Comparison of ENCODE assay signal across 9 cellular contexts in the genomic region with DNA sequence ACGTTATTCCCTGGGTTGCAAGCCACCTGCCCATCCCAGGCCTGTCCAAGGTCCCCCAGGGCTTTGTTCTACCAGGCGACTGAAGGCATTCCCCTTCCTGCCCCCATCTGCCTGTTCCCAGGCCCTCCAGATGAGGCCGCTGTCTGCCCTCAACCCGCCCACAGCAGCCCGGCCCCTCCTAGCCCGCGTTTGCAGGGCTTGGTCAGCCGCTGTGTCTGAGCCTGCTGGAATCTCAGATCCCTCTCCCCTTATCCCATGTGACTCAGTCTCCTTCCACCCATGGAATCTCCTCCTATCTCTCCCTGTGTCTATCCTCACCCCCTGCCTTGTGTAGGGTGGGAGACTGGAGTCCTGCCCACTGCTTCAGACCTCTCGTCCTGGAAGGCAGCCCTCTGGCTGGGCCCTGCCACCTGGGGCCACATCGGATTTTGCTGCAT.
A peak's percentile ranks its signal among the peaks of the same experiment; 100 is the strongest.
DNase-seq lines count a peak whose midpoint lies in the region; TF ChIP-seq lines count a peak whose summit lies in the region.
"Had no signal": no experiment of that assay in that cellular context is flagged by ENCODE, and none has a peak within 500 bp of the region (broad histone marks: within the 10 kb centered on the region; RNA-seq: fewer than 3 reads in every experiment).

No MANE protein-coding gene starts in this region.

- peak; percentile 82 for TF ChIP-seq CTCF in GM13976 (IDR thresholded peaks at IDR 0.05; ENCODE audit: borderline replicate concordance, control extremely low read depth, extremely low read depth, insufficient read depth, missing control alignments)
- TF ChIP-seq CTCF in fibroblast of mammary gland (conservative IDR thresholded peaks at IDR 0.05; ENCODE audit: control insufficient read depth, insufficient read depth, low read depth, low read length) = peak; percentile 55
- peak; percentile 65 for TF ChIP-seq CTCF in progenitor cell of endocrine pancreas (IDR thresholded peaks at IDR 0.05; ENCODE audit: unreplicated experiment)

- in situ Hi-C loops in GM13976 (cut with MboI; ENCODE audit: low sequenced_read_pairs, unreplicated experiment) = no loop called here

- peak overlapping the region; percentile 41 for H3K27ac Mint-ChIP-seq in progenitor cell of endocrine pancreas
- H3K27ac Mint-ChIP-seq: activated naive CD8-positive, alpha-beta T cell had no signal

- DNase-seq in GM13976 (ENCODE audit: low spot score) (peak; percentile 89), NOMO-1 treated with dmso at 0.1 percent for 144 hours (lab: John Stamatoyannopoulos, UW; ENCODE audit: unreplicated experiment) (peak; percentile 34), activated T-cell treated with anti-CD3 and anti-CD28 coated beads for 48 hours (ENCODE audit: low read depth) (peak; percentile 54), fibroblast of mammary gland (ENCODE audit: low read depth) (peak; percentile 59), progenitor cell of endocrine pancreas (ENCODE audit: low spot score, unreplicated experiment) (peak; percentile 37), GOT3 (lab: John Stamatoyannopoulos, UW) (no peak), SW 1271 (lab: John Stamatoyannopoulos, UW) (no peak), NCI-H1105 (lab: John Stamatoyannopoulos, UW) (no peak)

- H3K4me1 Mint-ChIP-seq in progenitor cell of endocrine pancreas (ENCODE audit: low read depth) = peaks cover 4% of the 10 kb centered on the region

- no peaks in the 10 kb centered on the region for H3K36me3 Mint-ChIP-seq in progenitor cell of endocrine pancreas (ENCODE audit: insufficient read depth)
- H3K36me3 Mint-ChIP-seq: activated naive CD8-positive, alpha-beta T cell had no signal

- H3K9me3 Mint-ChIP-seq in progenitor cell of endocrine pancreas (ENCODE audit: low read depth) = no peaks in the 10 kb centered on the region

- H3K4me3 Mint-ChIP-seq in progenitor cell of endocrine pancreas (ENCODE audit: low read depth) = no peak overlapping the region
- H3K4me3 Mint-ChIP-seq: activated naive CD8-positive, alpha-beta T cell had no signal

- peaks cover 43% of the 10 kb centered on the region for H3K27me3 Mint-ChIP-seq in progenitor cell of endocrine pancreas
- H3K27me3 Mint-ChIP-seq: activated naive CD8-positive, alpha-beta T cell had no signal

- no peak overlapping the region for H3K4me3 ChIP-seq in fibroblast of mammary gland (ENCODE audit: control insufficient read depth, low read depth, low read length)

Comparison
In these comparisons a context has a peak if more than half of its experiments do, and no peak if none do; other contexts are left out.
1. DNase-seq: peak in GM13976 (single experiment), NOMO-1 treated with dmso at 0.1 percent for 144 hours (single experiment), activated T-cell treated with anti-CD3 and anti-CD28 coated beads for 48 hours (single experiment), fibroblast of mammary gland (single experiment) and progenitor cell of endocrine pancreas (single experiment); none in GOT3 (single experiment), SW 1271 (0 of 2) and NCI-H1105 (single experiment).
2. Peak in every context shown above with its lines, with median percentiles within 50 percentile points of each other: CTCF ChIP-seq.